6 cellular contexts compared by ENCODE assay signal in genomic region chr2:167015806-167016205, GRCh38.
"Had no signal": no experiment of that assay in that cellular context is flagged by ENCODE, and none has a peak within 500 bp of the region (broad histone marks: within the 10 kb centered on the region; RNA-seq: fewer than 3 reads in every experiment).

No MANE protein-coding gene starts in this region.

- FAIRE-seq: HTR-8/SVneo, K562 had no signal

- H3K9ac ChIP-seq: KMS-11 had no signal

- DNase-seq: KBM-7, KG1 had no signal

- H3K4me3 ChIP-seq: K562 had no signal

- ATAC-seq: K562 had no signal

- H3K27ac ChIP-seq: HL-60, KMS-11 had no signal

- H3K4me2 ChIP-seq: KMS-11 had no signal
